Comparison of ENCODE assay signal across 1 cellular context in the genomic region with DNA sequence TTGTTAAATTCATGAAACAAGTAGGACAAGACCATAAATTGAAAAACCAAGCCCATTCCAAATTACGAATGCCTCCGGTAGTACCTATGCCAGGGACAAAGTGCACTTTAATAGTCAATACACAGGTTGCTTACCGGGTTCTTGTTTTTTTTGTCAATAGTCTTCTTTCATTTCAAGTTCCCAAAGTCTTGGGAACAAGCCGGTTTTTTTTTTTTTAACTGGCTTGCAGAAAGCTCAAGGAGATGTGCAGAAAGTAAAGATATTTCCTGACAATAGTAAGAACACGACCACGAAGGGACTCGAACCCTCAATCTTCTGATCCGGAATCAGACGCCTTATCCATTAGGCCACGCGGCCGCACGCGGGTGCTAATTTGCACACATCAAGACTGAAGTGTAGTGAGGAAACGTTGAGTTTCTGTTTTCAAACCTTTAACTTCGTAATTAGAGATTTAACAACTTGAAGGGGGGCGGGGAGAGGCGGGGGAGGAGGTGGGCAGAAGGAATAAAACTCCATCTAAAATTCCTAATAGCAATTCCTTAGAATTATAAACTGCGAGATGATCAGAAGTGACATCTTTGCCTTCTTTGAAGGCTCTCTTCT.
A peak's percentile ranks its signal among the peaks of the same experiment; 100 is the strongest.
TF ChIP-seq lines count a peak whose summit lies in the region.

No MANE protein-coding gene starts in this region.

TF ChIP-seq in HEK293, 187 proteins besides CTCF, POLR2A, EP300 and RAD21 (continued from another document and continues in another):
- TF ChIP-seq, protein P1, sequence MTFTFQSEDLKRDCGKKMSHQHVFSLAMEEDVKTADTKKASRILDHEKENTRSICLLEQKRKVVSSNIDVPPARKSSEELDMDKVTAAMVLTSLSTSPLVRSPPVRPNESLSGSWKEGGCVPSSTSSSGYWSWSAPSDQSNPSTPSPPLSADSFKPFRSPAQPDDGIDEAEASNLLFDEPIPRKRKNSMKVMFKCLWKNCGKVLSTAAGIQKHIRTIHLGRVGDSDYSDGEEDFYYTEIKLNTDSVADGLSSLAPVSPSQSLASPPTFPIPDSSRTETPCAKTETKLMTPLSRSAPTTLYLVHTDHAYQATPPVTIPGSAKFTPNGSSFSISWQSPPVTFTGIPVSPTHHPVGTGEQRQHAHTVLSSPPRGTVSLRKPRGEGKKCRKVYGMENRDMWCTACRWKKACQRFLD (tag by site-specific recombination; IDR thresholded peaks at IDR 0.05): no peak
- TF ChIP-seq ZNF776 (tag by site-specific recombination; IDR thresholded peaks at IDR 0.05; ENCODE audit: borderline replicate concordance) (no peak), KLF10 (tag by site-specific recombination; IDR thresholded peaks at IDR 0.05) (peak; percentile 64), ZNF658 (tag by site-specific recombination; IDR thresholded peaks at IDR 0.05) (no peak), ZNF302 (tag by site-specific recombination; IDR thresholded peaks at IDR 0.05; ENCODE audit: low read depth) (no peak), ZNF549 (tag by site-specific recombination; IDR thresholded peaks at IDR 0.05) (0 out of 2 replicates have a peak, but pooled peaks have one; percentile 51), ZSCAN23 (tag by site-specific recombination; IDR thresholded peaks at IDR 0.05) (0 out of 2 replicates have a peak, but pooled peaks have one; percentile 30), IKZF3 (tag by site-specific recombination; IDR thresholded peaks at IDR 0.05) (peak; percentile 73), BCL11A (tag by site-specific recombination; IDR thresholded peaks at IDR 0.05; ENCODE audit: low read depth) (no peak; the same call in 1 of the 2 replicates), ZNF561 (tag by site-specific recombination; IDR thresholded peaks at IDR 0.05; ENCODE audit: borderline replicate concordance) (peak; percentile 83; the same call in 1 of the 2 replicates), ZNF23 (tag by site-specific recombination; IDR thresholded peaks at IDR 0.05; ENCODE audit: borderline replicate concordance) (no peak), ZSCAN30 (tag by site-specific recombination; IDR thresholded peaks at IDR 0.05) (peak; percentile 87), ZNF664 (tag by site-specific recombination; IDR thresholded peaks at IDR 0.05) (no peak), ZEB2 (tag by site-specific recombination; IDR thresholded peaks at IDR 0.05) (peak; percentile 79), ZNF433 (tag by site-specific recombination; IDR thresholded peaks at IDR 0.05; ENCODE audit: low read depth) (no peak), ZNF37A (tag by site-specific recombination; IDR thresholded peaks at IDR 0.05) (no peak), ZNF626 (tag by site-specific recombination; IDR thresholded peaks at IDR 0.05) (no peak), ZNF768 (tag by site-specific recombination; IDR thresholded peaks at IDR 0.05) (no peak), ZNF677 (tag by site-specific recombination; IDR thresholded peaks at IDR 0.05) (no peak), ZNF324 (tag by site-specific recombination; IDR thresholded peaks at IDR 0.05) (no peak), TRIM28 (IDR thresholded peaks at IDR 0.05; ENCODE audit: borderline replicate concordance, low read length) (peak; percentile 54; the same call in 1 of the 2 replicates), ZNF558 (tag by site-specific recombination; IDR thresholded peaks at IDR 0.05) (peak; percentile 62; the same call in 1 of the 2 replicates), ZBTB7A (tag by site-specific recombination; IDR thresholded peaks at IDR 0.05; ENCODE audit: low read depth) (no peak), FEZF1 (tag by site-specific recombination; IDR thresholded peaks at IDR 0.05) (no peak), ZNF426 (tag by site-specific recombination; IDR thresholded peaks at IDR 0.05) (no peak)
- TF ChIP-seq, protein P2, sequence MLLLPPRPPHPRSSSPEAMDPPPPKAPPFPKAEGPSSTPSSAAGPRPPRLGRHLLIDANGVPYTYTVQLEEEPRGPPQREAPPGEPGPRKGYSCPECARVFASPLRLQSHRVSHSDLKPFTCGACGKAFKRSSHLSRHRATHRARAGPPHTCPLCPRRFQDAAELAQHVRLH (tag by site-specific recombination; IDR thresholded peaks at IDR 0.05): peak; percentile 60; the same call in 1 of the 2 replicates
- TF ChIP-seq, protein P3, sequence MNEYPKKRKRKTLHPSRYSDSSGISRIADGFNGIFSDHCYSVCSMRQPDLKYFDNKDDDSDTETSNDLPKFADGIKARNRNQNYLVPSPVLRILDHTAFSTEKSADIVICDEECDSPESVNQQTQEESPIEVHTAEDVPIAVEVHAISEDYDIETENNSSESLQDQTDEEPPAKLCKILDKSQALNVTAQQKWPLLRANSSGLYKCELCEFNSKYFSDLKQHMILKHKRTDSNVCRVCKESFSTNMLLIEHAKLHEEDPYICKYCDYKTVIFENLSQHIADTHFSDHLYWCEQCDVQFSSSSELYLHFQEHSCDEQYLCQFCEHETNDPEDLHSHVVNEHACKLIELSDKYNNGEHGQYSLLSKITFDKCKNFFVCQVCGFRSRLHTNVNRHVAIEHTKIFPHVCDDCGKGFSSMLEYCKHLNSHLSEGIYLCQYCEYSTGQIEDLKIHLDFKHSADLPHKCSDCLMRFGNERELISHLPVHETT (tag by site-specific recombination; IDR thresholded peaks at IDR 0.05): no peak
- TF ChIP-seq, protein P4, sequence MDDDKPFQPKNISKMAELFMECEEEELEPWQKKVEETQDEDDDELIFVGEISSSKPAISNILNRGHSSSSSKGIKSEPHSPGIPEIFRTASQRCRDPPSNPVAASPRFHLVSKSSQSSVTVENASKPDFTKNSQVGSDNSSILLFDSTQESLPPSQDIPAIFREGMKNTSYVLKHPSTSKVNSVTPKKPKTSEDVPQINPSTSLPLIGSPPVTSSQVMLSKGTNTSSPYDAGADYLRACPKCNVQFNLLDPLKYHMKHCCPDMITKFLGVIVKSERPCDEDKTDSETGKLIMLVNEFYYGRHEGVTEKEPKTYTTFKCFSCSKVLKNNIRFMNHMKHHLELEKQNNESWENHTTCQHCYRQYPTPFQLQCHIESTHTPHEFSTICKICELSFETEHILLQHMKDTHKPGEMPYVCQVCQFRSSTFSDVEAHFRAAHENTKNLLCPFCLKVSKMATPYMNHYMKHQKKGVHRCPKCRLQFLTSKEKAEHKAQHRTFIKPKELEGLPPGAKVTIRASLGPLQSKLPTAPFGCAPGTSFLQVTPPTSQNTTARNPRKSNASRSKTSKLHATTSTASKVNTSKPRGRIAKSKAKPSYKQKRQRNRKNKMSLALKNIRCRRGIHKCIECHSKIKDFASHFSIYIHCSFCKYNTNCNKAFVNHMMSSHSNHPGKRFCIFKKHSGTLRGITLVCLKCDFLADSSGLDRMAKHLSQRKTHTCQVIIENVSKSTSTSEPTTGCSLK (tag by site-specific recombination; IDR thresholded peaks at IDR 0.05): no peak
- TF ChIP-seq, protein P5, sequence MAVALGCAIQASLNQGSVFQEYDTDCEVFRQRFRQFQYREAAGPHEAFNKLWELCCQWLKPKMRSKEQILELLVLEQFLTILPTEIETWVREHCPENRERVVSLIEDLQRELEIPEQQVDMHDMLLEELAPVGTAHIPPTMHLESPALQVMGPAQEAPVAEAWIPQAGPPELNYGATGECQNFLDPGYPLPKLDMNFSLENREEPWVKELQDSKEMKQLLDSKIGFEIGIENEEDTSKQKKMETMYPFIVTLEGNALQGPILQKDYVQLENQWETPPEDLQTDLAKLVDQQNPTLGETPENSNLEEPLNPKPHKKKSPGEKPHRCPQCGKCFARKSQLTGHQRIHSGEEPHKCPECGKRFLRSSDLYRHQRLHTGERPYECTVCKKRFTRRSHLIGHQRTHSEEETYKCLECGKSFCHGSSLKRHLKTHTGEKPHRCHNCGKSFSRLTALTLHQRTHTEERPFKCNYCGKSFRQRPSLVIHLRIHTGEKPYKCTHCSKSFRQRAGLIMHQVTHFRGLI (tag by site-specific recombination; IDR thresholded peaks at IDR 0.05): peak; percentile 19; the same call in 1 of the 2 replicates
- TF ChIP-seq, protein P6, sequence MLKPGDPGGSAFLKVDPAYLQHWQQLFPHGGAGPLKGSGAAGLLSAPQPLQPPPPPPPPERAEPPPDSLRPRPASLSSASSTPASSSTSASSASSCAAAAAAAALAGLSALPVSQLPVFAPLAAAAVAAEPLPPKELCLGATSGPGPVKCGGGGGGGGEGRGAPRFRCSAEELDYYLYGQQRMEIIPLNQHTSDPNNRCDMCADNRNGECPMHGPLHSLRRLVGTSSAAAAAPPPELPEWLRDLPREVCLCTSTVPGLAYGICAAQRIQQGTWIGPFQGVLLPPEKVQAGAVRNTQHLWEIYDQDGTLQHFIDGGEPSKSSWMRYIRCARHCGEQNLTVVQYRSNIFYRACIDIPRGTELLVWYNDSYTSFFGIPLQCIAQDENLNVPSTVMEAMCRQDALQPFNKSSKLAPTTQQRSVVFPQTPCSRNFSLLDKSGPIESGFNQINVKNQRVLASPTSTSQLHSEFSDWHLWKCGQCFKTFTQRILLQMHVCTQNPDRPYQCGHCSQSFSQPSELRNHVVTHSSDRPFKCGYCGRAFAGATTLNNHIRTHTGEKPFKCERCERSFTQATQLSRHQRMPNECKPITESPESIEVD (tag by site-specific recombination; IDR thresholded peaks at IDR 0.05): no peak; the same call in 1 of the 2 replicates
- TF ChIP-seq, protein P7, sequence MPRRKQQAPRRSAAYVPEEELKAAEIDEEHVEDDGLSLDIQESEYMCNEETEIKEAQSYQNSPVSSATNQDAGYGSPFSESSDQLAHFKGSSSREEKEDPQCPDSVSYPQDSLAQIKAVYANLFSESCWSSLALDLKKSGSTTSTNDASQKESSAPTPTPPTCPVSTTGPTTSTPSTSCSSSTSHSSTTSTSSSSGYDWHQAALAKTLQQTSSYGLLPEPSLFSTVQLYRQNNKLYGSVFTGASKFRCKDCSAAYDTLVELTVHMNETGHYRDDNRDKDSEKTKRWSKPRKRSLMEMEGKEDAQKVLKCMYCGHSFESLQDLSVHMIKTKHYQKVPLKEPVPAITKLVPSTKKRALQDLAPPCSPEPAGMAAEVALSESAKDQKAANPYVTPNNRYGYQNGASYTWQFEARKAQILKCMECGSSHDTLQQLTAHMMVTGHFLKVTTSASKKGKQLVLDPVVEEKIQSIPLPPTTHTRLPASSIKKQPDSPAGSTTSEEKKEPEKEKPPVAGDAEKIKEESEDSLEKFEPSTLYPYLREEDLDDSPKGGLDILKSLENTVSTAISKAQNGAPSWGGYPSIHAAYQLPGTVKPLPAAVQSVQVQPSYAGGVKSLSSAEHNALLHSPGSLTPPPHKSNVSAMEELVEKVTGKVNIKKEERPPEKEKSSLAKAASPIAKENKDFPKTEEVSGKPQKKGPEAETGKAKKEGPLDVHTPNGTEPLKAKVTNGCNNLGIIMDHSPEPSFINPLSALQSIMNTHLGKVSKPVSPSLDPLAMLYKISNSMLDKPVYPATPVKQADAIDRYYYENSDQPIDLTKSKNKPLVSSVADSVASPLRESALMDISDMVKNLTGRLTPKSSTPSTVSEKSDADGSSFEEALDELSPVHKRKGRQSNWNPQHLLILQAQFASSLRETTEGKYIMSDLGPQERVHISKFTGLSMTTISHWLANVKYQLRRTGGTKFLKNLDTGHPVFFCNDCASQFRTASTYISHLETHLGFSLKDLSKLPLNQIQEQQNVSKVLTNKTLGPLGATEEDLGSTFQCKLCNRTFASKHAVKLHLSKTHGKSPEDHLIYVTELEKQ (tag by site-specific recombination; IDR thresholded peaks at IDR 0.05; ENCODE audit: borderline replicate concordance): 0 out of 2 replicates have a peak, but pooled peaks have one; percentile 16
- TF ChIP-seq, protein P8, sequence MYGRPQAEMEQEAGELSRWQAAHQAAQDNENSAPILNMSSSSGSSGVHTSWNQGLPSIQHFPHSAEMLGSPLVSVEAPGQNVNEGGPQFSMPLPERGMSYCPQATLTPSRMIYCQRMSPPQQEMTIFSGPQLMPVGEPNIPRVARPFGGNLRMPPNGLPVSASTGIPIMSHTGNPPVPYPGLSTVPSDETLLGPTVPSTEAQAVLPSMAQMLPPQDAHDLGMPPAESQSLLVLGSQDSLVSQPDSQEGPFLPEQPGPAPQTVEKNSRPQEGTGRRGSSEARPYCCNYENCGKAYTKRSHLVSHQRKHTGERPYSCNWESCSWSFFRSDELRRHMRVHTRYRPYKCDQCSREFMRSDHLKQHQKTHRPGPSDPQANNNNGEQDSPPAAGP (tag by site-specific recombination; IDR thresholded peaks at IDR 0.05): no peak
- TF ChIP-seq, protein P9, sequence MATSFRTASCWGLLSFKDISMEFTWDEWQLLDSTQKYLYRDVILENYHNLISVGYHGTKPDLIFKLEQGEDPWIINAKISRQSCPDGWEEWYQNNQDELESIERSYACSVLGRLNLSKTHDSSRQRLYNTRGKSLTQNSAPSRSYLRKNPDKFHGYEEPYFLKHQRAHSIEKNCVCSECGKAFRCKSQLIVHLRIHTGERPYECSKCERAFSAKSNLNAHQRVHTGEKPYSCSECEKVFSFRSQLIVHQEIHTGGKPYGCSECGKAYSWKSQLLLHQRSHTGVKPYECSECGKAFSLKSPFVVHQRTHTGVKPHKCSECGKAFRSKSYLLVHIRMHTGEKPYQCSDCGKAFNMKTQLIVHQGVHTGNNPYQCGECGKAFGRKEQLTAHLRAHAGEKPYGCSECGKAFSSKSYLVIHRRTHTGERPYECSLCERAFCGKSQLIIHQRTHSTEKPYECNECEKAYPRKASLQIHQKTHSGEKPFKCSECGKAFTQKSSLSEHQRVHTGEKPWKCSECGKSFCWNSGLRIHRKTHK (tag by site-specific recombination; IDR thresholded peaks at IDR 0.05): no peak
- TF ChIP-seq, protein P10, sequence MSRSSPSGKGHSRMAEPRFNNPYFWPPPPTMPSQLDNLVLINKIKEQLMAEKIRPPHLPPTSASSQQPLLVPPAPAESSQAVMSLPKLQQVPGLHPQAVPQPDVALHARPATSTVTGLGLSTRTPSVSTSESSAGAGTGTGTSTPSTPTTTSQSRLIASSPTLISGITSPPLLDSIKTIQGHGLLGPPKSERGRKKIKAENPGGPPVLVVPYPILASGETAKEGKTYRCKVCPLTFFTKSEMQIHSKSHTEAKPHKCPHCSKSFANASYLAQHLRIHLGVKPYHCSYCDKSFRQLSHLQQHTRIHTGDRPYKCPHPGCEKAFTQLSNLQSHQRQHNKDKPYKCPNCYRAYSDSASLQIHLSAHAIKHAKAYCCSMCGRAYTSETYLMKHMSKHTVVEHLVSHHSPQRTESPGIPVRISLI (tag by site-specific recombination; IDR thresholded peaks at IDR 0.05): peak; percentile 98
- TF ChIP-seq, protein P11, sequence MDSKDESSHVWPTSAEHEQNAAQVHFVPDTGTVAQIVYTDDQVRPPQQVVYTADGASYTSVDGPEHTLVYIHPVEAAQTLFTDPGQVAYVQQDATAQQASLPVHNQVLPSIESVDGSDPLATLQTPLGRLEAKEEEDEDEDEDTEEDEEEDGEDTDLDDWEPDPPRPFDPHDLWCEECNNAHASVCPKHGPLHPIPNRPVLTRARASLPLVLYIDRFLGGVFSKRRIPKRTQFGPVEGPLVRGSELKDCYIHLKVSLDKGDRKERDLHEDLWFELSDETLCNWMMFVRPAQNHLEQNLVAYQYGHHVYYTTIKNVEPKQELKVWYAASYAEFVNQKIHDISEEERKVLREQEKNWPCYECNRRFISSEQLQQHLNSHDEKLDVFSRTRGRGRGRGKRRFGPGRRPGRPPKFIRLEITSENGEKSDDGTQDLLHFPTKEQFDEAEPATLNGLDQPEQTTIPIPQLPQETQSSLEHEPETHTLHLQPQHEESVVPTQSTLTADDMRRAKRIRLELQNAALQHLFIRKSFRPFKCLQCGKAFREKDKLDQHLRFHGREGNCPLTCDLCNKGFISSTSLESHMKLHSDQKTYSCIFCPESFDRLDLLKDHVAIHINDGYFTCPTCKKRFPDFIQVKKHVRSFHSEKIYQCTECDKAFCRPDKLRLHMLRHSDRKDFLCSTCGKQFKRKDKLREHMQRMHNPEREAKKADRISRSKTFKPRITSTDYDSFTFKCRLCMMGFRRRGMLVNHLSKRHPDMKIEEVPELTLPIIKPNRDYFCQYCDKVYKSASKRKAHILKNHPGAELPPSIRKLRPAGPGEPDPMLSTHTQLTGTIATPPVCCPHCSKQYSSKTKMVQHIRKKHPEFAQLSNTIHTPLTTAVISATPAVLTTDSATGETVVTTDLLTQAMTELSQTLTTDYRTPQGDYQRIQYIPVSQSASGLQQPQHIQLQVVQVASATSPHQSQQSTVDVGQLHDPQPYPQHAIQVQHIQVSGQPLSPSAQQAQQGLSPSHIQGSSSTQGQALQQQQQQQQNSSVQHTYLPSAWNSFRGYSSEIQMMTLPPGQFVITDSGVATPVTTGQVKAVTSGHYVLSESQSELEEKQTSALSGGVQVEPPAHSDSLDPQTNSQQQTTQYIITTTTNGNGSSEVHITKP (tag by site-specific recombination; IDR thresholded peaks at IDR 0.05): peak; percentile 58
